ENCODE assay signal across 8 cellular contexts in genomic region chr16:21626659-21627277, GRCh38. TPM values are rescaled to one million over a fixed set of nuclear protein-coding genes. Genes with fewer than 3 reads are reported as not detected.
DNase-seq lines count a peak whose midpoint lies in the region; ATAC-seq, FAIRE-seq and TF ChIP-seq lines count a peak whose summit lies in the region.

No MANE protein-coding gene starts in this region.

- no peak overlapping the region for H2AK5ac ChIP-seq in mesenchymal stem cell (ENCODE audit: low read length, severe bottlenecking)

- no peak overlapping the region for H3K4ac ChIP-seq in mesenchymal stem cell (ENCODE audit: low read depth in 1 of 2, low read length in 2 of 2)

- no peaks in the 10 kb centered on the region for H3K9me3 ChIP-seq in CD8-positive, alpha-beta memory T cell (ENCODE audit: low read length)
- H3K9me3 ChIP-seq in mesenchymal stem cell (ENCODE audit: control insufficient read depth, low read length) (no peaks in the 10 kb centered on the region), WERI-Rb-1 (ENCODE audit: severe bottlenecking) (peaks cover 9% of the 10 kb centered on the region)

- no peak overlapping the region for H3K4me2 ChIP-seq in mesenchymal stem cell (ENCODE audit: low read length, poor library complexity, severe bottlenecking)

- peak overlapping the region; percentile 50 to 96 (median 77) for H3K27ac Mint-ChIP-seq in CD8-positive, alpha-beta memory T cell

- H3K4me1 ChIP-seq in CD8-positive, alpha-beta memory T cell (ENCODE audit: insufficient read depth, low read length), result peaks cover 14% of the 10 kb centered on the region
- H3K4me1 ChIP-seq in mesenchymal stem cell (ENCODE audit: control insufficient read depth, insufficient read depth, low read depth, low read length), result peaks cover 10% of the 10 kb centered on the region

- no peaks in the 10 kb centered on the region for H3K27me3 ChIP-seq in CD8-positive, alpha-beta memory T cell (ENCODE audit: insufficient read depth, low read length, poor library complexity, severe bottlenecking)
- no peaks in the 10 kb centered on the region for H3K27me3 ChIP-seq in bronchial epithelial cell (ENCODE audit: control insufficient read depth, insufficient read depth, low read length)
- no peaks in the 10 kb centered on the region for H3K27me3 ChIP-seq in mesenchymal stem cell (ENCODE audit: control insufficient read depth in 1 of 2, insufficient read depth in 1 of 2, low read length in 2 of 2)
- H3K27me3 ChIP-seq in WERI-Rb-1 (ENCODE audit: insufficient read depth, low read depth, severe bottlenecking), result no peaks in the 10 kb centered on the region

- H3K23ac ChIP-seq in mesenchymal stem cell (ENCODE audit: low read length in 2 of 2), result no peak overlapping the region

- CTCF ChIA-PET in CD8-positive, alpha-beta memory T cell (lab: Charles Lee), result no interaction called here

- peaks cover 18% of the 10 kb centered on the region for H3K79me1 ChIP-seq in mesenchymal stem cell (replicated peaks; ENCODE audit: low read length, poor library complexity, severe bottlenecking)

- peak overlapping the region in 6 of 7 donors; percentile 34 to 69 (median 40) for H3K4me3 Mint-ChIP-seq in CD8-positive, alpha-beta memory T cell

- H3K9ac ChIP-seq in mesenchymal stem cell (ENCODE audit: low read length), result peak overlapping the region; percentile 81

- H4K91ac ChIP-seq in mesenchymal stem cell (ENCODE audit: low read length), result no peak overlapping the region

- H3K9me3 Mint-ChIP-seq in CD8-positive, alpha-beta memory T cell, result no peaks in the 10 kb centered on the region

- ATAC-seq in HG02870 (IDR thresholded peaks at IDR 0.05; ENCODE audit: unreplicated experiment), result no peak

- no peaks in the 10 kb centered on the region for H3K27me3 Mint-ChIP-seq in CD8-positive, alpha-beta memory T cell

- no peak overlapping the region for H2BK5ac ChIP-seq in mesenchymal stem cell (ENCODE audit: low read depth, low read length, poor library complexity, severe bottlenecking)

- POLR2A ChIA-PET in CD8-positive, alpha-beta memory T cell (lab: Charles Lee), result interaction anchor here (0.8 to 1.2 kb wide), 2 partner anchors 26 to 28 kb away, joined by 3 read pairs; no protein-coding TSS in a partner anchor

- no peak overlapping the region for H4K8ac ChIP-seq in mesenchymal stem cell (ENCODE audit: low read length)

- H2BK15ac ChIP-seq in mesenchymal stem cell (ENCODE audit: low read depth, poor library complexity, severe bottlenecking), result no peak overlapping the region

- peaks cover 26 to 50% (median 36%) of the 10 kb centered on the region in 3 donors for H3K4me1 Mint-ChIP-seq in CD8-positive, alpha-beta memory T cell

- no peak overlapping the region for H2AFZ ChIP-seq in mesenchymal stem cell (ENCODE audit: low read depth, low read length)

- no peak overlapping the region for H3K14ac ChIP-seq in mesenchymal stem cell (ENCODE audit: low read length in 2 of 2)

- no peak overlapping the region for H3K4me3 ChIP-seq in CD8-positive, alpha-beta memory T cell (ENCODE audit: low read length)
- H3K4me3 ChIP-seq in bronchial epithelial cell (ENCODE audit: low read depth, low read length) (no peak overlapping the region), mesenchymal stem cell (ENCODE audit: insufficient read depth in 1 of 2, low read depth in 1 of 2, low read length in 2 of 2) (peak overlapping the region in 1 of 2 experiments; percentile 54), WERI-Rb-1 (ENCODE audit: low read depth, low read length) (no peak overlapping the region)

- no peak overlapping the region for H2BK120ac ChIP-seq in mesenchymal stem cell (ENCODE audit: low read depth, low read length)

- peaks cover 22% of the 10 kb centered on the region for H3K36me3 ChIP-seq in CD8-positive, alpha-beta memory T cell (ENCODE audit: insufficient read depth, low read length)
- H3K36me3 ChIP-seq in bronchial epithelial cell (ENCODE audit: control insufficient read depth, insufficient read depth, low read length) (peaks cover 4% of the 10 kb centered on the region), mesenchymal stem cell (ENCODE audit: control insufficient read depth in 1 of 2, insufficient read depth in 2 of 2, low read depth in 1 of 2, low read length in 2 of 2) (peaks cover 15 to 57% of the 10 kb centered on the region in 2 experiments), WERI-Rb-1 (peaks cover 58% of the 10 kb centered on the region)

- WGBS in mesenchymal stem cell, result 2% methylated on average over 6 of the region's 6 CpGs

- no peak overlapping the region for H2BK12ac ChIP-seq in mesenchymal stem cell (ENCODE audit: low read length in 2 of 2)

- peak overlapping the region in 1 of 2 experiments; percentile 29 for H3K18ac ChIP-seq in mesenchymal stem cell (ENCODE audit: low read depth in 1 of 2, low read length in 2 of 2)

- no peak overlapping the region for H3K27ac ChIP-seq in CD8-positive, alpha-beta memory T cell (ENCODE audit: low read depth, low read length)
- H3K27ac ChIP-seq in mesenchymal stem cell (ENCODE audit: low read length, poor library complexity, severe bottlenecking) (peak overlapping the region; percentile 78), WERI-Rb-1 (no peak overlapping the region)

- peaks cover 8 to 77% (median 19%) of the 10 kb centered on the region in 3 donors for H3K36me3 Mint-ChIP-seq in CD8-positive, alpha-beta memory T cell

- peak; percentile 60 for FAIRE-seq in bronchial epithelial cell (lab: Jason Lieb, UNC)

- peak in 1 of 5 donors; percentile 25 for DNase-seq in CD8-positive, alpha-beta memory T cell
- DNase-seq in NCI-H526 (lab: John Stamatoyannopoulos, UW), result peak; percentile 92 to 96
- DNase-seq in bronchial epithelial cell (ENCODE audit: low read depth), result peak; percentile 95
- peak; percentile 95 for DNase-seq in mesenchymal stem cell
- no peak for DNase-seq in WERI-Rb-1
- no peak for DNase-seq in DMS53 treated with DMSO at 0.1 percent for 48 hours (lab: John Stamatoyannopoulos, UW; ENCODE audit: unreplicated experiment)
- DNase-seq in SHP77 treated with DMSO at 0.1 percent for 48 hours (lab: John Stamatoyannopoulos, UW), result no peak

- no peak for TF ChIP-seq CTCF in bronchial epithelial cell (IDR thresholded peaks at IDR 0.05; ENCODE audit: insufficient read depth, low read length, severe bottlenecking)
- TF ChIP-seq CTCF in WERI-Rb-1 (IDR thresholded peaks at IDR 0.05; ENCODE audit: low read depth, low read length), result no peak

RNA-seq across cellular contexts. Expression of gene IGSF6, which starts 25.6 kb away (rescaled TPM):
- total RNA-seq in CD8-positive, alpha-beta memory T cell, result 1 to 10 TPM in 1 of 2 experiments, under 1 TPM in 1; 0.58 to 1.1 TPM
- polyA plus RNA-seq in CD8-positive, alpha-beta memory T cell, result 0.32 TPM
- 0.26 and 0.38 TPM in 2 replicates for total RNA-seq in bronchial epithelial cell
- not detected for polyA plus RNA-seq in mesenchymal stem cell (2013, experiment 1 of 2)
- not detected for polyA plus RNA-seq in mesenchymal stem cell (2013, experiment 2 of 2)

RNA-seq across cellular contexts. Expression of gene METTL9, which starts 27.4 kb away (rescaled TPM):
- 10 to 100 TPM; 73.8 to 74.2 TPM for total RNA-seq in CD8-positive, alpha-beta memory T cell
- polyA plus RNA-seq in CD8-positive, alpha-beta memory T cell, result 120 TPM
- 181 and 225 TPM in 2 replicates for total RNA-seq in bronchial epithelial cell
- polyA plus RNA-seq in mesenchymal stem cell (2013, experiment 1 of 2), result 113 TPM
- 117 TPM for polyA plus RNA-seq in mesenchymal stem cell (2013, experiment 2 of 2)

RNA-seq across cellular contexts. Expression of gene OTOA, which starts 37.0 kb away (rescaled TPM):
- under 1 TPM; 0.09 TPM for total RNA-seq in CD8-positive, alpha-beta memory T cell
- not detected for polyA plus RNA-seq in CD8-positive, alpha-beta memory T cell
- not detected in 2 replicates for total RNA-seq in bronchial epithelial cell
- polyA plus RNA-seq in mesenchymal stem cell (2013, experiment 1 of 2), result 0.01 TPM
- 0.01 TPM for polyA plus RNA-seq in mesenchymal stem cell (2013, experiment 2 of 2)

Comparison
In these comparisons a context has a peak if more than half of its experiments do, and no peak if none do; other contexts are left out.
1. DNase-seq: peak in NCI-H526 (2 of 2), bronchial epithelial cell (single experiment) and mesenchymal stem cell (single experiment); none in WERI-Rb-1 (single experiment), DMS53 treated with DMSO at 0.1 percent for 48 hours (single experiment) and SHP77 treated with DMSO at 0.1 percent for 48 hours (single experiment).